ENCODE assay signal across 19 cellular contexts in genomic region chr5:34040411-34040810, GRCh38. TPM values are rescaled to one million over a fixed set of nuclear protein-coding genes. Genes with fewer than 3 reads are reported as not detected.
"Had no signal": no experiment of that assay in that cellular context is flagged by ENCODE, and none has a peak within 500 bp of the region (broad histone marks: within the 10 kb centered on the region; RNA-seq: fewer than 3 reads in every experiment).

No MANE protein-coding gene starts in this region.

- H3K27me3 ChIP-seq: adrenal gland, Peyer's patch had no signal

- H3K4me3 ChIP-seq: adrenal gland, Peyer's patch had no signal

- DNase-seq: activated CD4-positive, alpha-beta T cell treated with anti-CD3 and anti-CD28 coated beads for 4 hours; activated CD8-positive, alpha-beta memory T cell treated with anti-CD3 and anti-CD28 coated beads, Interleukin-2, amount 50 U/mL, for 4 hours; activated CD8-positive, alpha-beta T cell treated with anti-CD3 and anti-CD28 coated beads for 36 hours; activated naive CD4-positive, alpha-beta T cell treated with anti-CD3 and anti-CD28 coated beads, Interleukin-2, amount 50 U/mL, for 16 hours; activated naive CD8-positive, alpha-beta T cell treated with anti-CD3 and anti-CD28 coated beads, Interleukin-2, amount 10 ng/mL, durations not matched to agents 7 days and 5 days; activated T-cell treated with anti-CD3 and anti-CD28 coated beads, Interleukin-2, amount 50 U/mL, for 1 hour; adrenal gland; anterior cingulate cortex; cerebellar nuclear complex; NCI-H1092; NCI-H1417; NCI-H1930; NCI-H2171; NCI-H510A treated with DMSO at 0.1 percent for 48 hours; NCI-H69; Peyer's patch; SHP77 had no signal

- H3K9me3 ChIP-seq: adrenal gland, Peyer's patch had no signal

- H3K27ac ChIP-seq: adrenal gland, Peyer's patch had no signal

- H3K36me3 ChIP-seq: adrenal gland, Peyer's patch had no signal

- ATAC-seq: activated CD4-positive, CD25-positive, alpha-beta regulatory T cell treated with anti-CD3 and anti-CD28 coated beads, Interleukin-2, amount 50 U/mL, for 24 hours; activated CD8-positive, alpha-beta T cell treated with anti-CD3 and anti-CD28 coated beads for 36 hours had no signal

RNA-seq across cellular contexts. Expression of gene SLC45A2, which starts 55.9 kb away (rescaled TPM):
- total RNA-seq: activated CD8-positive, alpha-beta T cell treated with anti-CD3 and anti-CD28 coated beads for 36 hours; adrenal gland; MCF 10A; Peyer's patch had no signal
